ENCODE assay signal across 8 cellular contexts in the genomic region with DNA sequence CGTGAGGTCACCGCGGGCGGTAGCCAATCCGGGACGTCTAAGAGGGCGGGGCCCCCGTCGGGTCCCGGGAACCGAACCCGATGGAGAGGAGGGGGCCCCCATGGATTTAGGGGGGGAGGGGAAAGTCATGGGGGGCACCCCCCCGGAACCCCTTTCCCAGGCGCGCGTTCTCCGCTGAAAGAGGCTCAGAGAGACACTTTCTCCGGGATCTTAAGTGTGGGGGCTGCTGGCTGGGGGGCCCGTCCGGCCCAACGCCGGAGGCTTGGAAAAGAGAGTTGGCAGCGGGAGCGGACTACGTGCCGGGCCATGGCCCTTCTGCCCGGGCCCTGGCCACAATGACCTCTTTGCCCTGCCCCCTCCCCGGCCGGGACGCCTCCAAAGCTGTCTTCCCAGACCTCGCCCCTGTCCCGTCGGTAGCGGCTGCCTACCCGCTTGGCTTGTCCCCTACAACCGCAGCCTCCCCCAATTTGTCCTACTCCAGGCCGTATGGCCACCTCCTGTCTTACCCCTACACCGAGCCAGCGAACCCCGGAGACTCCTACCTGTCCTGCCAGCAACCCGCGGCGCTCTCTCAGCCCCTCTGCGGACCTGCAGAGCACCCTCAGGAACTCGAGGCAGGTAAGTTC. TPM values are rescaled to one million over a fixed set of nuclear protein-coding genes. Genes with fewer than 3 reads are reported as not detected.
DNase-seq lines count a peak whose midpoint lies in the region; ATAC-seq and TF ChIP-seq lines count a peak whose summit lies in the region.

A gene with protein sequence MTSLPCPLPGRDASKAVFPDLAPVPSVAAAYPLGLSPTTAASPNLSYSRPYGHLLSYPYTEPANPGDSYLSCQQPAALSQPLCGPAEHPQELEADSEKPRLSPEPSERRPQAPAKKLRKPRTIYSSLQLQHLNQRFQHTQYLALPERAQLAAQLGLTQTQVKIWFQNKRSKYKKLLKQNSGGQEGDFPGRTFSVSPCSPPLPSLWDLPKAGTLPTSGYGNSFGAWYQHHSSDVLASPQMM (plus strand): TSS at position 57 of the 626 bp plus-strand sequence. CDS start 279 bp downstream, at position 336.

- H3K27me3 ChIP-seq in esophagus (ENCODE audit: control insufficient read depth in 1 of 2, insufficient read depth in 2 of 2, low read length in 2 of 2) = peaks cover 0 to 25% of the 10 kb centered on the region in 2 donors
- H3K27me3 ChIP-seq in psoas muscle (ENCODE audit: insufficient read depth in 3 of 3, low read length in 2 of 3) = peaks cover 0 to 100% (median 62%) of the 10 kb centered on the region in 3 donors

- peak within 1 kb of the TSS; percentile 66 for H3K27ac Mint-ChIP-seq in activated CD4-positive, alpha-beta T cell treated with anti-CD3 and anti-CD28 coated beads, Interleukin-2, amount 10 ng/mL, durations not matched to agents 24 days and 14 days

- H3K36me3 ChIP-seq in SK-N-MC (ENCODE audit: insufficient read depth, low read length) (no peaks in the 10 kb centered on the region), esophagus (ENCODE audit: control insufficient read depth in 2 of 2, insufficient read depth in 2 of 2, low read length in 1 of 2) (no peaks in the 10 kb centered on the region), psoas muscle (ENCODE audit: insufficient read depth in 1 of 2, low read depth in 1 of 2) (no peaks in the 10 kb centered on the region)

- WGBS in esophagus, 2 donors = 2 to 3% methylated on average over 34 to 45 of the region's 45 CpGs
- WGBS in psoas muscle, 3 donors = 1 to 2% (median 2%) methylated on average over 37 to 45 of the region's 45 CpGs

- H3K4me3 ChIP-seq in SK-N-MC = peak within 1 kb of the TSS; percentile 99
- H3K4me3 ChIP-seq in esophagus (ENCODE audit: low read depth in 1 of 2, low read length in 2 of 2) = peak within 1 kb of the TSS; percentile 49 to 52
- peak within 1 kb of the TSS; percentile 50 for H3K4me3 ChIP-seq in psoas muscle

- peak within 1 kb of the TSS; percentile 92 for H3K9ac ChIP-seq in SK-N-MC (ENCODE audit: insufficient read length)

- TF ChIP-seq CTCF in psoas muscle (IDR thresholded peaks at IDR 0.05) = no peak

- ATAC-seq in psoas muscle = peak in 3 of 4 donors; percentile 17 to 63 (median 49)
- no peak for ATAC-seq in GM21737 (IDR thresholded peaks at IDR 0.05; ENCODE audit: unreplicated experiment)
- ATAC-seq in GM21423 (IDR thresholded peaks at IDR 0.05; ENCODE audit: unreplicated experiment) = no peak

- intact Hi-C loops in activated CD4-positive, alpha-beta T cell treated with anti-CD3 and anti-CD28 coated beads, Interleukin-2, amount 10 ng/mL, durations not matched to agents 24 days and 14 days (cut with micrococcal nuclease) = loop anchor here (5.0 to 10.0 kb wide), 3 partner anchors 972 to 1354 kb away; a partner anchor contains a TSS
- intact Hi-C loops in psoas muscle (cut with DNase I) = no loop called here

- DNase-seq in activated CD4-positive, alpha-beta T cell treated with anti-CD3 and anti-CD28 coated beads, Interleukin-2, amount 10 ng/mL, durations not matched to agents 24 days and 14 days = peak; percentile 67
- no peak for DNase-seq in activated CD4-positive, alpha-beta T cell treated with anti-CD3 and anti-CD28 coated beads, Interleukin-2, amount 50 U/mL, for 1 hour
- DNase-seq in SK-N-MC (ENCODE audit: low read depth, low spot score) (no peak), psoas muscle (no peak), NCI-H1930 (lab: John Stamatoyannopoulos, UW) (no peak)

- peaks cover 2% of the 10 kb centered on the region for H3K36me3 Mint-ChIP-seq in activated CD4-positive, alpha-beta T cell treated with anti-CD3 and anti-CD28 coated beads, Interleukin-2, amount 10 ng/mL, durations not matched to agents 24 days and 14 days (ENCODE audit: low read depth)

- H3K4me1 Mint-ChIP-seq in activated CD4-positive, alpha-beta T cell treated with anti-CD3 and anti-CD28 coated beads, Interleukin-2, amount 10 ng/mL, durations not matched to agents 24 days and 14 days = peaks cover 26% of the 10 kb centered on the region

- H3K27ac ChIP-seq in SK-N-MC (peak within 1 kb of the TSS; percentile 92), esophagus (ENCODE audit: low read depth in 2 of 2, low read length in 1 of 2) (no peak within 1 kb of the TSS), psoas muscle (no peak within 1 kb of the TSS)

- H3K9me3 Mint-ChIP-seq in activated CD4-positive, alpha-beta T cell treated with anti-CD3 and anti-CD28 coated beads, Interleukin-2, amount 10 ng/mL, durations not matched to agents 24 days and 14 days = no peaks in the 10 kb centered on the region

- H3K4me3 Mint-ChIP-seq in activated CD4-positive, alpha-beta T cell treated with anti-CD3 and anti-CD28 coated beads, Interleukin-2, amount 10 ng/mL, durations not matched to agents 24 days and 14 days = peak within 1 kb of the TSS; percentile 87

- peaks cover 3% of the 10 kb centered on the region in 2 donors for H3K4me1 ChIP-seq in esophagus (ENCODE audit: control insufficient read depth in 2 of 2, insufficient read depth in 2 of 2, low read length in 1 of 2)
- peaks cover 16% of the 10 kb centered on the region for H3K4me1 ChIP-seq in psoas muscle

- H3K27me3 Mint-ChIP-seq in activated CD4-positive, alpha-beta T cell treated with anti-CD3 and anti-CD28 coated beads, Interleukin-2, amount 10 ng/mL, durations not matched to agents 24 days and 14 days = peaks cover 90% of the 10 kb centered on the region

- H3K9me3 ChIP-seq in SK-N-MC (ENCODE audit: low read depth, low read length) = no peaks in the 10 kb centered on the region
- peaks cover 0 to 2% of the 10 kb centered on the region in 2 donors for H3K9me3 ChIP-seq in esophagus (ENCODE audit: control insufficient read depth in 2 of 2, insufficient read depth in 1 of 2, low read depth in 1 of 2, low read length in 1 of 2)
- H3K9me3 ChIP-seq in psoas muscle = no peaks in the 10 kb centered on the region

RNA-seq across cellular contexts. Expression of the gene that starts here (rescaled TPM):
- 0.21 TPM in 1 of 2 replicates, not detected in the other for total RNA-seq in activated CD4-positive, alpha-beta T cell treated with anti-CD3 and anti-CD28 coated beads, Interleukin-2, amount 10 ng/mL, durations not matched to agents 24 days and 14 days
- polyA plus RNA-seq in esophagus = 1 to 10 TPM in 1 of 2 donors, under 1 TPM in 1; 0.28 to 1.0 TPM
- not detected for total RNA-seq in psoas muscle
- polyA plus RNA-seq in psoas muscle = not detected

Comparison
In these comparisons a context has a peak if more than half of its experiments do, and no peak if none do; other contexts are left out.
1. Peak in DNase-seq in activated CD4-positive, alpha-beta T cell treated with anti-CD3 and anti-CD28 coated beads, Interleukin-2, amount 10 ng/mL, durations not matched to agents 24 days and 14 days; RNA of the gene not detected or under 1 TPM.
2. Peak in ATAC-seq and H3K4me3 ChIP-seq in psoas muscle; RNA of the gene not detected or under 1 TPM.